ENCODE assay signal across 8 cellular contexts in genomic region chr4:4289930-4290850, GRCh38. TPM values are rescaled to one million over a fixed set of nuclear protein-coding genes. Genes with fewer than 3 reads are reported as not detected.
DNase-seq lines count a peak whose midpoint lies in the region; ATAC-seq, FAIRE-seq and TF ChIP-seq lines count a peak whose summit lies in the region.

TSS of gene LYAR (minus strand) at chr4:4290154. CDS start at chr4:4283742, 6,412 bp downstream.
TSS of gene ZBTB49 (plus strand) at chr4:4290251. CDS start at chr4:4299946, 9,695 bp downstream.

- no peak within 1 kb of the TSS; the same call in 1 of the 2 replicates for H2AK5ac ChIP-seq in H1 (ENCODE audit: low read depth, low read length)
- H2AK5ac ChIP-seq in mesendoderm (ENCODE audit: low read length), result no peak within 1 kb of the TSS

- POLR2A ChIA-PET in H1 (lab: Charles Lee; ENCODE audit: partially characterized antibody), result interaction anchor here (1.4 kb wide), 1 partner anchor 17 kb away, joined by 3 read pairs; no protein-coding TSS in a partner anchor

- H3K27ac Mint-ChIP-seq in activated CD8-positive, alpha-beta memory T cell treated with anti-CD3 and anti-CD28 coated beads, Interleukin-2, amount 10 ng/mL, durations not matched to agents 7 days and 5 days, result peak within 1 kb of the TSS; percentile 86

- peak within 1 kb of the TSS; percentile 54; the same call in 1 of the 2 replicates for H2AFZ ChIP-seq in H1 (ENCODE audit: low read length)

- peak within 1 kb of the TSS; percentile 95 for H3K4me3 Mint-ChIP-seq in activated CD8-positive, alpha-beta memory T cell treated with anti-CD3 and anti-CD28 coated beads, Interleukin-2, amount 10 ng/mL, durations not matched to agents 7 days and 5 days

- H2BK20ac ChIP-seq in H1 (ENCODE audit: low read length), result no peak within 1 kb of the TSS

- peaks cover 16% of the 10 kb centered on the region for H3K23me2 ChIP-seq in H1 (ENCODE audit: low read depth, low read length)

- no peaks in the 10 kb centered on the region for H3K9me3 ChIP-seq in H1 (ENCODE audit: insufficient read depth in 2 of 2, low read depth in 1 of 2, low read length in 1 of 2)

- H3K27ac ChIP-seq in H1 (ENCODE audit: low read depth, low read length) (no peak within 1 kb of the TSS), mesendoderm (ENCODE audit: low read depth, low read length) (no peak within 1 kb of the TSS)

- H4K8ac ChIP-seq in H1 (ENCODE audit: extremely low read depth, insufficient read depth, low read length) (peak within 1 kb of the TSS; percentile 53; the same call in 1 of the 2 replicates), mesendoderm (ENCODE audit: low read depth, low read length) (no peak within 1 kb of the TSS)

- H3K36me3 ChIP-seq in H1 (ENCODE audit: control insufficient read depth in 2 of 4, insufficient read depth in 4 of 4, low read length in 3 of 4) (peaks cover 2 to 14% (median 9%) of the 10 kb centered on the region in 4 experiments; a peak in 6 of 8 replicates), mesendoderm (ENCODE audit: control insufficient read depth, insufficient read depth, low read length) (peaks cover 3% of the 10 kb centered on the region)

- H3K14ac ChIP-seq in H1 (ENCODE audit: insufficient read length), result no peak within 1 kb of the TSS

- TF ChIP-seq CTCF in H1 (IDR thresholded peaks at IDR 0.05; ENCODE audit: control extremely low read depth in 1 of 3, insufficient read depth in 1 of 3, low read depth in 1 of 3, low read length in 3 of 3), result no peak

- peak; percentile 91 for ATAC-seq in GM19463 (IDR thresholded peaks at IDR 0.05; ENCODE audit: unreplicated experiment)
- peak; percentile 93 for ATAC-seq in activated CD8-positive, alpha-beta memory T cell treated with anti-CD3 and anti-CD28 coated beads, Interleukin-2, amount 10 ng/mL, durations not matched to agents 7 days and 5 days

- no peaks in the 10 kb centered on the region for H3K27me3 Mint-ChIP-seq in activated CD8-positive, alpha-beta memory T cell treated with anti-CD3 and anti-CD28 coated beads, Interleukin-2, amount 10 ng/mL, durations not matched to agents 7 days and 5 days

- H3K9ac ChIP-seq in H1 (replicated peaks in 1 of 4; ENCODE audit: extremely low read depth in 1 of 4, low read depth in 3 of 4, low read length in 3 of 4) (peak within 1 kb of the TSS; percentile 65 to 86 (median 70)), mesendoderm (ENCODE audit: low read length) (peak within 1 kb of the TSS; percentile 84)

- FAIRE-seq in H1 (lab: Jason Lieb, UNC), result no peak

- TF ChIP-seq RAD21 in H1 (IDR thresholded peaks at IDR 0.05 in 1 of 2, conservative IDR thresholded peaks at IDR 0.05 in 1 of 2; ENCODE audit: low read depth in 2 of 2, low read length in 2 of 2), result 0 out of 4 replicates have a peak, but pooled peaks of 1 of the 2 experiments have one; percentile 1

- H3K18ac ChIP-seq in H1 (ENCODE audit: extremely low read depth, low read length) (0 out of 2 replicates have a peak within 1 kb of the TSS, but pooled peaks have one; percentile 51), mesendoderm (ENCODE audit: low read length) (no peak within 1 kb of the TSS)

- no peak within 1 kb of the TSS for H4K5ac ChIP-seq in H1 (ENCODE audit: insufficient read length, low read depth, low read length)
- H4K5ac ChIP-seq in mesendoderm (ENCODE audit: low read length), result no peak within 1 kb of the TSS

- peaks cover 16% of the 10 kb centered on the region for H3K36me3 Mint-ChIP-seq in activated CD8-positive, alpha-beta memory T cell treated with anti-CD3 and anti-CD28 coated beads, Interleukin-2, amount 10 ng/mL, durations not matched to agents 7 days and 5 days

- H4K91ac ChIP-seq in H1 (replicated peaks; ENCODE audit: insufficient read length, low read length), result no peak within 1 kb of the TSS

- H3K79me1 ChIP-seq in H1 (ENCODE audit: low read depth, low read length) (peaks cover 15% of the 10 kb centered on the region), mesendoderm (ENCODE audit: low read length) (peaks cover 34% of the 10 kb centered on the region)

- no peak within 1 kb of the TSS for H3K56ac ChIP-seq in H1 (replicated peaks; ENCODE audit: insufficient read length, low read depth, low read length)
- peak within 1 kb of the TSS; percentile 91 for H3K56ac ChIP-seq in mesendoderm (ENCODE audit: low read length)

- peak in 1 of 2 experiments; percentile 75; a peak in 1 of 3 replicates for TF ChIP-seq POLR2A in H1 (IDR thresholded peaks at IDR 0.05; ENCODE audit: control extremely low read depth in 1 of 2, low read depth in 2 of 2, low read length in 2 of 2)

- H3K79me2 ChIP-seq in H1 (ENCODE audit: control insufficient read depth in 1 of 2, insufficient read depth in 2 of 2, low read length in 2 of 2) (peaks cover 18 to 72% of the 10 kb centered on the region in 2 experiments), mesendoderm (ENCODE audit: control insufficient read depth, insufficient read depth, low read length) (peaks cover 29% of the 10 kb centered on the region)

- CTCF ChIA-PET in activated CD8-positive, alpha-beta memory T cell treated with anti-CD3 and anti-CD28 coated beads, Interleukin-2, amount 10 ng/mL, durations not matched to agents 7 days and 5 days (lab: Charles Lee), result interaction anchor here (0.6 to 1.5 kb wide), 5 partner anchors 8 to 1636 kb away, joined by 3 to 5 read pairs (median 4); no protein-coding TSS in a partner anchor
- CTCF ChIA-PET in H1 (lab: Charles Lee; ENCODE audit: partially characterized antibody), result interaction anchor here (0.9 kb wide), 1 partner anchor 14 kb away, joined by 3 read pairs; no protein-coding TSS in a partner anchor

- peak; percentile 89 for DNase-seq in COLO829 (ENCODE audit: low spot score)
- peak; percentile 94 for DNase-seq in HPDE6-E6E7 (ENCODE audit: extremely low spot score)
- DNase-seq in NK-92 treated with Interleukin-12 subunit alpha and Interleukin-12 subunit beta, amount 100 ng/mL, for 24 hours (lab: John Stamatoyannopoulos, UW), result peak; percentile 87
- DNase-seq in activated CD8-positive, alpha-beta memory T cell treated with anti-CD3 and anti-CD28 coated beads, Interleukin-2, amount 10 ng/mL, durations not matched to agents 7 days and 5 days, result peak; percentile 97
- peak; percentile 74 to 99 for DNase-seq in H1 (ENCODE audit: low read depth in 1 of 2, low spot score in 2 of 2)
- peak; percentile 95 for DNase-seq in mesendoderm
- peak; percentile 91 for DNase-seq in stimulated activated CD8-positive, alpha-beta memory T cell treated with anti-CD3 and anti-CD28 coated beads, Interleukin-12 subunit alpha, Interleukin-12 subunit beta, amount 100 ng/mL, for 24 hours (ENCODE audit: extremely low read depth)

- 1% methylated on average over 78 of the region's 78 CpGs; no CpG with 5 or more reads in 1 of the 2 experiments for WGBS in H1 (ENCODE audit: extremely low coverage in 1 of 2, insufficient coverage in 1 of 2, insufficient read length in 1 of 2, insufficient replicate concordance in 2 of 2, low coverage in 1 of 2, low lambda C conversion rate in 2 of 2, missing lambda C conversion rate in 1 of 2), 2 experiments
- no CpG with 5 or more reads among the region's 78 CpGs for WGBS in mesendoderm (ENCODE audit: extremely low coverage, insufficient coverage, low lambda C conversion rate)

- H3K23ac ChIP-seq in H1 (ENCODE audit: insufficient read length) (no peak within 1 kb of the TSS), mesendoderm (ENCODE audit: low read length) (peak within 1 kb of the TSS; percentile 7)

- H3K9me3 Mint-ChIP-seq in activated CD8-positive, alpha-beta memory T cell treated with anti-CD3 and anti-CD28 coated beads, Interleukin-2, amount 10 ng/mL, durations not matched to agents 7 days and 5 days (ENCODE audit: low read depth), result no peaks in the 10 kb centered on the region

- peak within 1 kb of the TSS; percentile 80 to 92 (median 88) for H3K4me3 ChIP-seq in H1 (ENCODE audit: extremely low read depth in 1 of 4, insufficient read depth in 2 of 4, low read depth in 3 of 4, low read length in 4 of 4)
- H3K4me3 ChIP-seq in mesendoderm (ENCODE audit: low read length), result peak within 1 kb of the TSS; percentile 83

- H3K4me1 ChIP-seq in H1 (replicated peaks in 1 of 4; ENCODE audit: control insufficient read depth in 3 of 4, insufficient read depth in 4 of 4, low read length in 3 of 4) (peaks cover 0 to 15% (median 4%) of the 10 kb centered on the region in 4 experiments; a peak in 4 of 7 replicates), mesendoderm (ENCODE audit: control insufficient read depth, low read depth, low read length) (peaks cover 4% of the 10 kb centered on the region)

- H4K20me1 ChIP-seq in H1 (replicated peaks in 1 of 2; ENCODE audit: control insufficient read depth in 1 of 2, insufficient read depth in 2 of 2, low read length in 2 of 2), result peaks cover 0 to 25% of the 10 kb centered on the region in 2 experiments

- H3K4ac ChIP-seq in H1 (replicated peaks; ENCODE audit: insufficient read length, low read depth, low read length) (no peak within 1 kb of the TSS), mesendoderm (ENCODE audit: low read depth, low read length) (no peak within 1 kb of the TSS)

- no peak within 1 kb of the TSS for H2BK120ac ChIP-seq in H1 (replicated peaks; ENCODE audit: low read depth, low read length)
- H2BK120ac ChIP-seq in mesendoderm (ENCODE audit: low read depth, low read length), result no peak within 1 kb of the TSS

- peaks cover 47% of the 10 kb centered on the region for H3K4me1 Mint-ChIP-seq in activated CD8-positive, alpha-beta memory T cell treated with anti-CD3 and anti-CD28 coated beads, Interleukin-2, amount 10 ng/mL, durations not matched to agents 7 days and 5 days

- 0 out of 2 replicates have a peak within 1 kb of the TSS, but pooled peaks have one; percentile 50 for H2BK5ac ChIP-seq in H1 (ENCODE audit: low read depth, low read length)
- no peak within 1 kb of the TSS for H2BK5ac ChIP-seq in mesendoderm (ENCODE audit: low read length)

- no peak within 1 kb of the TSS for H2BK12ac ChIP-seq in H1 (ENCODE audit: low read depth, low read length)

- TF ChIP-seq EP300 in H1 (IDR thresholded peaks at IDR 0.05; ENCODE audit: borderline replicate concordance in 1 of 2, low read depth in 2 of 2, low read length in 2 of 2), result no peak

- H3K27me3 ChIP-seq in H1 (replicated peaks in 1 of 4; ENCODE audit: control insufficient read depth in 3 of 4, extremely low read depth in 1 of 4, insufficient read depth in 3 of 4, low read length in 3 of 4) (no peaks in the 10 kb centered on the region), mesendoderm (ENCODE audit: insufficient read depth, low read length, poor library complexity) (no peaks in the 10 kb centered on the region)

- H2BK15ac ChIP-seq in H1 (ENCODE audit: low read length) (no peak within 1 kb of the TSS), mesendoderm (replicated peaks; ENCODE audit: low read depth) (no peak within 1 kb of the TSS)

- H3K4me2 ChIP-seq in H1 (ENCODE audit: insufficient read depth in 1 of 2, low read depth in 2 of 2, low read length in 2 of 2) (peak within 1 kb of the TSS; percentile 90 to 95), mesendoderm (ENCODE audit: low read length) (peak within 1 kb of the TSS; percentile 93)

RNA-seq across cellular contexts. Expression of gene LYAR, which starts in this region (rescaled TPM):
- total RNA-seq in activated CD8-positive, alpha-beta memory T cell treated with anti-CD3 and anti-CD28 coated beads, Interleukin-2, amount 10 ng/mL, durations not matched to agents 7 days and 5 days, result 10 to 100 TPM; 47.0 to 49.9 TPM
- 46.2 and 46.9 TPM in 2 replicates for total RNA-seq in H1 (2021; fragmentation: NEBNext Ultra II Directional; extraction: Animal tissue kit (Norgen Biotek cat#: 25700))
- 4.4 and 6.5 TPM in 2 replicates for polyA plus RNA-seq in H1 (2011; rRNA removed)
- polyA plus RNA-seq in H1 (2011; cell fraction: cytosol; rRNA removed), result 17.4 TPM
- 2.7 TPM for polyA plus RNA-seq in H1 (2011; cell fraction: nucleus; rRNA removed)
- polyA plus RNA-seq in H1 (2012, experiment 1 of 2), result 32.4 to 57.2 TPM (median 37.2 TPM) in 4 replicates
- 9.6 TPM for polyA plus RNA-seq in H1 (2012, experiment 2 of 2)
- 83.5 TPM for polyA plus RNA-seq in H1 (2013, experiment 1 of 2)
- polyA plus RNA-seq in H1 (2013, experiment 2 of 2), result 85.9 TPM
- polyA minus RNA-seq in H1 (2011; rRNA and poly(A)+ RNA removed), result 2.1 and 3.6 TPM in 2 replicates
- 4.0 TPM for polyA minus RNA-seq in H1 (2011; cell fraction: cytosol; rRNA and poly(A)+ RNA removed)
- polyA minus RNA-seq in H1 (2011; cell fraction: nucleus; rRNA and poly(A)+ RNA removed), result 4.6 TPM
- polyA plus RNA-seq in mesendoderm (2013, experiment 1 of 2), result 157 TPM
- polyA plus RNA-seq in mesendoderm (2013, experiment 2 of 2), result 164 TPM

RNA-seq across cellular contexts. Expression of gene ZBTB49, which starts in this region (rescaled TPM):
- total RNA-seq in activated CD8-positive, alpha-beta memory T cell treated with anti-CD3 and anti-CD28 coated beads, Interleukin-2, amount 10 ng/mL, durations not matched to agents 7 days and 5 days, result 1 to 10 TPM; 4.8 to 8.1 TPM
- total RNA-seq in H1 (2021; fragmentation: NEBNext Ultra II Directional; extraction: Animal tissue kit (Norgen Biotek cat#: 25700)), result 6.8 and 8.6 TPM in 2 replicates
- 3.0 and 4.2 TPM in 2 replicates for polyA plus RNA-seq in H1 (2011; rRNA removed)
- polyA plus RNA-seq in H1 (2011; cell fraction: cytosol; rRNA removed), result 4.5 TPM
- polyA plus RNA-seq in H1 (2011; cell fraction: nucleus; rRNA removed), result 5.7 TPM
- polyA plus RNA-seq in H1 (2012, experiment 1 of 2), result 3.7 to 5.5 TPM (median 4.1 TPM) in 4 replicates
- 1.3 TPM for polyA plus RNA-seq in H1 (2012, experiment 2 of 2)
- 3.2 TPM for polyA plus RNA-seq in H1 (2013, experiment 1 of 2)
- 3.0 TPM for polyA plus RNA-seq in H1 (2013, experiment 2 of 2)
- 8.1 and 9.1 TPM in 2 replicates for polyA minus RNA-seq in H1 (2011; rRNA and poly(A)+ RNA removed)
- polyA minus RNA-seq in H1 (2011; cell fraction: cytosol; rRNA and poly(A)+ RNA removed), result 2.7 TPM
- 8.5 TPM for polyA minus RNA-seq in H1 (2011; cell fraction: nucleus; rRNA and poly(A)+ RNA removed)
- 3.3 TPM for polyA plus RNA-seq in mesendoderm (2013, experiment 1 of 2)
- polyA plus RNA-seq in mesendoderm (2013, experiment 2 of 2), result 3.3 TPM
